1 cellular context compared by ENCODE assay signal in genomic region chr10:70391654-70392053, GRCh38.
TF ChIP-seq lines count a peak whose summit lies in the region.

No MANE protein-coding gene starts in this region.

TF ChIP-seq in HepG2, 621 proteins besides CTCF, POLR2A, EP300 and RAD21:
- TF ChIP-seq JDP2 (CRISPR knock-in tag; IDR thresholded peaks at IDR 0.05; ENCODE audit: borderline replicate concordance) (no peak), EHMT2 (IDR thresholded peaks at IDR 0.05; ENCODE audit: borderline replicate concordance, low read depth, low read length) (no peak), ZNF441 (CRISPR knock-in tag; IDR thresholded peaks at IDR 0.05; ENCODE audit: borderline replicate concordance) (no peak), KDM2A (CRISPR knock-in tag; IDR thresholded peaks at IDR 0.05; ENCODE audit: borderline replicate concordance, low read depth) (no peak), CEBPZ (IDR thresholded peaks at IDR 0.05; ENCODE audit: low read length) (no peak), JUN (CRISPR knock-in tag; IDR thresholded peaks at IDR 0.05) (no peak), ZNF224 (CRISPR knock-in tag; IDR thresholded peaks at IDR 0.05) (no peak), GZF1 (CRISPR knock-in tag; IDR thresholded peaks at IDR 0.05) (no peak), CERS6 (CRISPR knock-in tag; IDR thresholded peaks at IDR 0.05) (no peak), SETDB1 (CRISPR knock-in tag; IDR thresholded peaks at IDR 0.05; ENCODE audit: borderline replicate concordance) (no peak), TEAD2 (CRISPR knock-in tag; IDR thresholded peaks at IDR 0.05) (no peak), DMAP1 (CRISPR knock-in tag; IDR thresholded peaks at IDR 0.05) (no peak)
TF ChIP-seq in HepG2: peak in this region for 0.
